1 cellular context compared by ENCODE assay signal in genomic region chr1:9249534-9250335, GRCh38.
TF ChIP-seq lines count a peak whose summit lies in the region.

No MANE protein-coding gene starts in this region.

TF ChIP-seq in HepG2, 621 proteins besides CTCF, POLR2A, EP300 and RAD21 (continued from another document and continues in another):
- no peak for TF ChIP-seq ZUFSP (CRISPR knock-in tag; IDR thresholded peaks at IDR 0.05; ENCODE audit: borderline replicate concordance)
- TF ChIP-seq MYC (CRISPR knock-in tag; IDR thresholded peaks at IDR 0.05; ENCODE audit: borderline replicate concordance) = peak; percentile 83
- peak; percentile 58; the same call in 1 of the 2 replicates for TF ChIP-seq CSRNP1 (CRISPR knock-in tag; IDR thresholded peaks at IDR 0.05)
- no peak for TF ChIP-seq ZFP62 (CRISPR knock-in tag; IDR thresholded peaks at IDR 0.05)
- no peak; the same call in 1 of the 2 replicates for TF ChIP-seq JUN (CRISPR knock-in tag; IDR thresholded peaks at IDR 0.05)
- peak; percentile 61; the same call in 1 of the 2 replicates for TF ChIP-seq HOMEZ (CRISPR knock-in tag; IDR thresholded peaks at IDR 0.05; ENCODE audit: low read depth)
- TF ChIP-seq ZBTB44 (CRISPR knock-in tag; IDR thresholded peaks at IDR 0.05) = no peak
- TF ChIP-seq PCBP1 (IDR thresholded peaks at IDR 0.05; ENCODE audit: borderline replicate concordance, low read depth, low read length) = peak; percentile 78; the same call in 1 of the 2 replicates
- TF ChIP-seq TCF12 (IDR thresholded peaks at IDR 0.05) = no peak
- peak; percentile 88; the same call in 1 of the 2 replicates for TF ChIP-seq TCF12 (CRISPR knock-in tag; IDR thresholded peaks at IDR 0.05)
- TF ChIP-seq XBP1 (CRISPR knock-in tag; IDR thresholded peaks at IDR 0.05) = no peak
- TF ChIP-seq BRD4 (CRISPR knock-in tag; IDR thresholded peaks at IDR 0.05) = peak; percentile 81
- peak; percentile 57; the same call in 1 of the 2 replicates for TF ChIP-seq IRX3 (CRISPR knock-in tag; IDR thresholded peaks at IDR 0.05; ENCODE audit: borderline replicate concordance, low read depth)
- no peak for TF ChIP-seq ZBTB40 (IDR thresholded peaks at IDR 0.05)
- peak; percentile 45 for TF ChIP-seq ZBTB40 (CRISPR knock-in tag; IDR thresholded peaks at IDR 0.05)
- TF ChIP-seq ATF2 (CRISPR knock-in tag; IDR thresholded peaks at IDR 0.05) = peak; percentile 21; the same call in 1 of the 2 replicates
- TF ChIP-seq ZNF563 (CRISPR knock-in tag; IDR thresholded peaks at IDR 0.05) = peak; percentile 85; the same call in 1 of the 2 replicates
- TF ChIP-seq ETV5 (CRISPR knock-in tag; IDR thresholded peaks at IDR 0.05; ENCODE audit: borderline replicate concordance) = peak; percentile 23; the same call in 1 of the 2 replicates
- peak; percentile 13; the same call in 1 of the 2 replicates for TF ChIP-seq AFF4 (CRISPR knock-in tag; IDR thresholded peaks at IDR 0.05)
- TF ChIP-seq ZNF83 (CRISPR knock-in tag; IDR thresholded peaks at IDR 0.05; ENCODE audit: borderline replicate concordance) = peak; percentile 41; the same call in 1 of the 2 replicates
- TF ChIP-seq KAT8 (CRISPR knock-in tag; IDR thresholded peaks at IDR 0.05) = peak; percentile 39; the same call in 1 of the 2 replicates
- peak; percentile 39; the same call in 1 of the 2 replicates for TF ChIP-seq ZNF576 (CRISPR knock-in tag; IDR thresholded peaks at IDR 0.05)
- no peak for TF ChIP-seq FOXJ3 (CRISPR knock-in tag; IDR thresholded peaks at IDR 0.05; ENCODE audit: borderline replicate concordance)
- TF ChIP-seq ZNF317 (CRISPR knock-in tag; IDR thresholded peaks at IDR 0.05) = no peak; the same call in 1 of the 2 replicates
- peak; percentile 78 for TF ChIP-seq STAG1 (CRISPR knock-in tag; IDR thresholded peaks at IDR 0.05)
- TF ChIP-seq BCL6 (CRISPR knock-in tag; IDR thresholded peaks at IDR 0.05) = peak; percentile 36; the same call in 1 of the 2 replicates
- TF ChIP-seq FOXK1 (CRISPR knock-in tag; IDR thresholded peaks at IDR 0.05; ENCODE audit: borderline replicate concordance, low read depth) = peak; percentile 19; the same call in 1 of the 2 replicates
- peak; percentile 37 for TF ChIP-seq ZNF792 (CRISPR knock-in tag; IDR thresholded peaks at IDR 0.05)
- no peak; the same call in 1 of the 2 replicates for TF ChIP-seq SNAI1 (CRISPR knock-in tag; IDR thresholded peaks at IDR 0.05; ENCODE audit: borderline replicate concordance)
- TF ChIP-seq ZNF564 (CRISPR knock-in tag; IDR thresholded peaks at IDR 0.05) = no peak
- TF ChIP-seq ZNF160 (CRISPR knock-in tag; IDR thresholded peaks at IDR 0.05) = 0 out of 2 replicates have a peak, but pooled peaks have one; percentile 25
- TF ChIP-seq ZNF746 (CRISPR knock-in tag; IDR thresholded peaks at IDR 0.05) = peak; percentile 77; the same call in 1 of the 2 replicates
- 0 out of 2 replicates have a peak, but pooled peaks have one; percentile 46 for TF ChIP-seq ZSCAN29 (CRISPR knock-in tag; conservative IDR thresholded peaks at IDR 0.05)
- peak; percentile 84 for TF ChIP-seq ZNF567 (CRISPR knock-in tag; IDR thresholded peaks at IDR 0.05; ENCODE audit: borderline replicate concordance)
